ENCODE assay signal across 31 cellular contexts in the genomic region with DNA sequence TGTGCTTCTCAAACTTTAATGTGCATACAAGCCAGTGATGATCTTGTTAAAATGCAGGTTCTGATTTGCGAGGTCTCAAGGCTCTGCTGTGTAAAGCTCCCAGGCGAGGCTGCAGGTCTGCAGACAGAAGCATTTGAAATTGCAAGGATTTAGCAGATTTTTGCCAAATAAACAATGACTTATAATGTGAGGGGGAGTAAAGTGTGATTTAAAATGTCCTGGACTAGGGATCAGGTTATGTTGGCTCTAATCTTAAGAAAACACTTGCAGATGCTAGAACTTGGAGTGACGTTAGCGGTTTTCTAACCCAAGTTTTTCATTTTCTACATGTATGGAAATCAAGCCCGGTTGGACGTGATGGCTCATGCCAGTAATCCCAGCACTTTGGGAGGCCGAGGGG. TPM values are rescaled to one million over a fixed set of nuclear protein-coding genes. Genes with fewer than 3 reads are reported as not detected.
"Had no signal": no experiment of that assay in that cellular context is flagged by ENCODE, and none has a peak within 500 bp of the region (broad histone marks: within the 10 kb centered on the region; RNA-seq: fewer than 3 reads in every experiment).

No MANE protein-coding gene starts in this region.

- H3K4me3 ChIP-seq: body of pancreas, esophagus squamous epithelium had no signal

- H3K4me1 Mint-ChIP-seq: activated B cell treated with CpG ODN at 0.5 μM for 24 hours; activated T-helper 17 cell treated with anti-CD3 and anti-CD28 coated beads, Interleukin-2, amount 50 U/mL, for 72 hours; T-helper 17 cell had no signal

- H3K9me3 ChIP-seq: body of pancreas, esophagus squamous epithelium had no signal

- H3K9me3 Mint-ChIP-seq: activated B cell treated with CpG ODN at 0.5 μM for 24 hours; activated CD8-positive, alpha-beta T cell treated with anti-CD3 and anti-CD28 coated beads for 36 hours; activated T-helper 17 cell treated with anti-CD3 and anti-CD28 coated beads, Interleukin-2, amount 50 U/mL, for 72 hours; effector memory CD8-positive, alpha-beta T cell; T-helper 2 cell treated with Interferon-gamma antibody and Interleukin-4, amounts not matched to agents 5 μg/mL and 100 μg/mL, for 36 hours had no signal

- DNase-seq: activated B cell treated with CpG ODN at 0.5 μM for 24 hours; activated CD4-positive, alpha-beta T cell treated with anti-CD3 and anti-CD28 coated beads for 48 hours; activated CD4-positive, alpha-beta T cell treated with anti-CD3 and anti-CD28 coated beads, Interleukin-2, amount 50 U/mL, for 1 hour; activated CD4-positive, alpha-beta T cell treated with anti-CD3 and anti-CD28 coated beads, Interleukin-2, amount 50 U/mL, for 48 hours; activated CD8-positive, alpha-beta memory T cell treated with anti-CD3 and anti-CD28 coated beads for 24 hours; activated CD8-positive, alpha-beta T cell treated with anti-CD3 and anti-CD28 coated beads for 36 hours; activated effector memory CD4-positive, alpha-beta T cell treated with Interleukin-2 at 50 U/mL for 16 hours; activated gamma-delta T cell treated with Interleukin-2 at 50 U/mL for 16 hours; activated naive CD4-positive, alpha-beta T cell treated with anti-CD3 and anti-CD28 coated beads, Interleukin-2, amount 50 U/mL, for 16 hours; activated naive CD4-positive, alpha-beta T cell treated with Interleukin-2 at 50 U/mL for 16 hours; activated T-cell treated with anti-CD3 and anti-CD28 coated beads, Interleukin-2, amount 50 U/mL, for 4 hours; amniotic stem cell; anterior cingulate cortex; body of pancreas; caudate nucleus; cortex of kidney; dermis blood vessel endothelial cell; effector CD4-positive, alpha-beta T cell; effector memory CD8-positive, alpha-beta T cell; erythroblast; esophagus squamous epithelium; foreskin fibroblast; head of caudate nucleus; T-helper 1 cell; T-helper 17 cell; T1000; WERI-Rb-1 had no signal

- ATAC-seq: activated CD4-positive, CD25-positive, alpha-beta regulatory T cell treated with anti-CD3 and anti-CD28 coated beads, Interleukin-2, amount 50 U/mL, for 24 hours; activated CD8-positive, alpha-beta T cell treated with anti-CD3 and anti-CD28 coated beads for 36 hours; activated T-cell treated with anti-CD3 and anti-CD28 coated beads, Interleukin-2, amount 50 U/mL, for 4 hours; activated T-helper 17 cell treated with anti-CD3 and anti-CD28 coated beads, Interleukin-2, amount 50 U/mL, for 72 hours; body of pancreas; effector memory CD8-positive, alpha-beta T cell; T-helper 17 cell had no signal

- H3K4me1 ChIP-seq: esophagus squamous epithelium had no signal

- H3K27ac Mint-ChIP-seq: activated B cell treated with CpG ODN at 0.5 μM for 24 hours; activated CD8-positive, alpha-beta T cell treated with anti-CD3 and anti-CD28 coated beads for 36 hours; activated naive CD8-positive, alpha-beta T cell; activated T-helper 17 cell treated with anti-CD3 and anti-CD28 coated beads, Interleukin-2, amount 50 U/mL, for 72 hours; effector memory CD8-positive, alpha-beta T cell; T-helper 17 cell; T-helper 2 cell treated with Interferon-gamma antibody and Interleukin-4, amounts not matched to agents 5 μg/mL and 100 μg/mL, for 36 hours had no signal

- H3K27me3 ChIP-seq: body of pancreas, esophagus squamous epithelium had no signal

- H3K4me3 Mint-ChIP-seq: activated B cell treated with CpG ODN at 0.5 μM for 24 hours; activated CD8-positive, alpha-beta T cell treated with anti-CD3 and anti-CD28 coated beads for 36 hours; activated naive CD8-positive, alpha-beta T cell; activated T-cell treated with anti-CD3 and anti-CD28 coated beads, Interleukin-2, amount 50 U/mL, for 4 hours; activated T-helper 17 cell treated with anti-CD3 and anti-CD28 coated beads, Interleukin-2, amount 50 U/mL, for 72 hours; effector memory CD8-positive, alpha-beta T cell; T-helper 17 cell; T-helper 2 cell treated with Interferon-gamma antibody and Interleukin-4, amounts not matched to agents 5 μg/mL and 100 μg/mL, for 36 hours had no signal

- H3K36me3 Mint-ChIP-seq: activated naive CD8-positive, alpha-beta T cell had no signal

- H3K36me3 ChIP-seq: esophagus squamous epithelium, WERI-Rb-1 had no signal

- H3K27ac ChIP-seq: body of pancreas, esophagus squamous epithelium, WERI-Rb-1 had no signal

RNA-seq across cellular contexts. Expression of a gene that starts 16.2 kb away (rescaled TPM):
- total RNA-seq: activated B cell treated with CpG ODN at 0.5 μM for 24 hours, dermis blood vessel endothelial cell, T-helper 17 cell had no signal
